In the genomic region with DNA sequence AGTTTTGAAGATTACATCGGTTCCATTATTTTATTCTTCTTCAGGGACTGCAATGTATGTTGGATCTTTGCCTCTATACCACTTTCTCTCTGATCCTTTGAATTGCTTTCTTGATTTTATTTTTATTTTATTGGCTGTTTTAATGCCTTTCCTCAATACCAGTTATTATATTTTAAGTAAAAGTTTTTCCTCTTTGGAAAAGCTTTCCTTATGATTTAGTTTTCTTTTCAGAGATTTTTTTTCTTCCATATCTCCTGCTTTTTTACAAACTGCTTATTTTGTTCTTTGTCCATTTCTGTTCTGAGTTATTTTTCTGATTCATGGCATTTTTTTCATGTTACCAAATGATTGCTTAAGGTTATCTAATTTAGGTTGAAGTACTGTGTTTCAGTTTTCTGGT, we compare ENCODE assay signal across 9 cellular contexts. TPM values are rescaled to one million over a fixed set of nuclear protein-coding genes. Genes with fewer than 3 reads are reported as not detected.
DNase-seq lines count a peak whose midpoint lies in the region; ATAC-seq and TF ChIP-seq lines count a peak whose summit lies in the region.
"Had no signal": no experiment of that assay in that cellular context is flagged by ENCODE, and none has a peak within 500 bp of the region (broad histone marks: within the 10 kb centered on the region; RNA-seq: fewer than 3 reads in every experiment).

No MANE protein-coding gene starts in this region.

- H3K9me3 ChIP-seq in spleen = no peaks in the 10 kb centered on the region

- 89 to 97% (median 92%) methylated on average over 1 of the region's 1 CpG for WGBS in spleen, 5 donors

- no peaks in the 10 kb centered on the region for H3K27me3 ChIP-seq in spleen (replicated peaks in 1 of 7)
- H3K27me3 ChIP-seq: foreskin keratinocyte had no signal

- TF ChIP-seq CTCF in spleen (IDR thresholded peaks at IDR 0.05 in 8 of 11, conservative IDR thresholded peaks at IDR 0.05 in 3 of 11) = no peak

- peak overlapping the region in 7 of 8 donors; percentile 90 to 96 (median 92) for H3K27ac ChIP-seq in spleen
- H3K27ac ChIP-seq: foreskin keratinocyte had no signal

- intact Hi-C loops in spleen (cut with DNase I; ENCODE audit: low total_unique reads) = loop anchor here (10.0 kb wide), 1 partner anchor 337 kb away; no protein-coding TSS in a partner anchor

- H3K36me3 ChIP-seq in spleen = peaks cover 0 to 11% (median 2%) of the 10 kb centered on the region in 6 donors

- CTCF ChIA-PET in activated CD4-positive, alpha-beta memory T cell treated with anti-CD3 and anti-CD28 coated beads, Interleukin-2, amount 10 ng/mL, durations not matched to agents 7 days and 5 days (lab: Charles Lee) = interaction anchor here (1.0 to 2.3 kb wide), 12 partner anchors 8 to 353 kb away, joined by 3 to 14 read pairs (median 6); partner anchors contain the start of genes EIF4EBP3 and ZMAT2

- H3K27me3 Mint-ChIP-seq in T-helper 2 cell treated with Interferon-gamma antibody and Interleukin-4, amounts not matched to agents 5 μg/mL and 100 μg/mL, for 36 hours (ENCODE audit: low read depth) = peaks cover 7% of the 10 kb centered on the region
- H3K27me3 Mint-ChIP-seq in activated CD4-positive, alpha-beta memory T cell treated with anti-CD3 and anti-CD28 coated beads, Interleukin-2, amount 10 ng/mL, durations not matched to agents 7 days and 5 days = peaks cover 5% of the 10 kb centered on the region
- H3K27me3 Mint-ChIP-seq in immature natural killer cell (ENCODE audit: low read depth in 3 of 3) = peaks cover 11 to 18% (median 17%) of the 10 kb centered on the region in 3 donors

- H3K4me3 ChIP-seq in spleen = peak overlapping the region in 1 of 8 donors; percentile 52

- peak overlapping the region; percentile 98 for H3K4me3 Mint-ChIP-seq in T-helper 2 cell treated with Interferon-gamma antibody and Interleukin-4, amounts not matched to agents 5 μg/mL and 100 μg/mL, for 36 hours
- H3K4me3 Mint-ChIP-seq in activated CD4-positive, alpha-beta memory T cell treated with anti-CD3 and anti-CD28 coated beads, Interleukin-2, amount 10 ng/mL, durations not matched to agents 7 days and 5 days = peak overlapping the region; percentile 80
- peak overlapping the region; percentile 93 to 99 (median 97) for H3K4me3 Mint-ChIP-seq in immature natural killer cell

- peak overlapping the region; percentile 64 for H3K27ac Mint-ChIP-seq in T-helper 2 cell treated with Interferon-gamma antibody and Interleukin-4, amounts not matched to agents 5 μg/mL and 100 μg/mL, for 36 hours
- no peak overlapping the region for H3K27ac Mint-ChIP-seq in activated CD4-positive, alpha-beta memory T cell treated with anti-CD3 and anti-CD28 coated beads, Interleukin-2, amount 10 ng/mL, durations not matched to agents 7 days and 5 days
- H3K27ac Mint-ChIP-seq in immature natural killer cell = peak overlapping the region in 5 of 6 donors; percentile 38 to 100 (median 99)

- ATAC-seq in GM21528 (IDR thresholded peaks at IDR 0.05; ENCODE audit: low FRiP score, unreplicated experiment) = no peak

- no peak for DNase-seq in T-helper 2 cell treated with Interferon-gamma antibody and Interleukin-4, amounts not matched to agents 5 μg/mL and 100 μg/mL, for 36 hours (ENCODE audit: low spot score)
- DNase-seq in T-helper 2 cell (no peak), immature natural killer cell (no peak), spleen (no peak), putamen (ENCODE audit: low spot score) (no peak), NCI-H524 treated with DMSO at 0.1 percent for 48 hours (lab: John Stamatoyannopoulos, UW) (no peak)
- DNase-seq in activated CD4-positive, alpha-beta memory T cell treated with anti-CD3 and anti-CD28 coated beads, Interleukin-2, amount 10 ng/mL, durations not matched to agents 7 days and 5 days = no peak

- peaks cover 2% of the 10 kb centered on the region for H3K36me3 Mint-ChIP-seq in T-helper 2 cell treated with Interferon-gamma antibody and Interleukin-4, amounts not matched to agents 5 μg/mL and 100 μg/mL, for 36 hours (ENCODE audit: low read depth)
- H3K36me3 Mint-ChIP-seq in activated CD4-positive, alpha-beta memory T cell treated with anti-CD3 and anti-CD28 coated beads, Interleukin-2, amount 10 ng/mL, durations not matched to agents 7 days and 5 days (ENCODE audit: low read depth) = peaks cover 10% of the 10 kb centered on the region
- no peaks in the 10 kb centered on the region for H3K36me3 Mint-ChIP-seq in immature natural killer cell

- POLR2A ChIA-PET in activated CD4-positive, alpha-beta memory T cell treated with anti-CD3 and anti-CD28 coated beads, Interleukin-2, amount 10 ng/mL, durations not matched to agents 7 days and 5 days (lab: Charles Lee) = interaction anchor here (0.9 to 3.8 kb wide), 13 partner anchors 9 to 609 kb away, joined by 3 to 50 read pairs (median 8); partner anchors contain the start of genes ANKHD1, EIF4EBP3, HARS1 and HARS2

- no peak for TF ChIP-seq POLR2A in spleen (IDR thresholded peaks at IDR 0.05)

- H3K4me1 ChIP-seq in spleen = peaks cover 0 to 19% (median 11%) of the 10 kb centered on the region in 6 donors
- H3K4me1 ChIP-seq: foreskin keratinocyte had no signal

- H3K9me3 Mint-ChIP-seq in T-helper 2 cell treated with Interferon-gamma antibody and Interleukin-4, amounts not matched to agents 5 μg/mL and 100 μg/mL, for 36 hours = no peaks in the 10 kb centered on the region
- no peaks in the 10 kb centered on the region for H3K9me3 Mint-ChIP-seq in activated CD4-positive, alpha-beta memory T cell treated with anti-CD3 and anti-CD28 coated beads, Interleukin-2, amount 10 ng/mL, durations not matched to agents 7 days and 5 days
- H3K9me3 Mint-ChIP-seq in immature natural killer cell = peaks cover 0 to 3% (median 0%) of the 10 kb centered on the region in 6 donors

- peaks cover 20% of the 10 kb centered on the region for H3K4me1 Mint-ChIP-seq in T-helper 2 cell treated with Interferon-gamma antibody and Interleukin-4, amounts not matched to agents 5 μg/mL and 100 μg/mL, for 36 hours (ENCODE audit: low read depth)
- H3K4me1 Mint-ChIP-seq in activated CD4-positive, alpha-beta memory T cell treated with anti-CD3 and anti-CD28 coated beads, Interleukin-2, amount 10 ng/mL, durations not matched to agents 7 days and 5 days = peaks cover 23% of the 10 kb centered on the region
- H3K4me1 Mint-ChIP-seq in immature natural killer cell = peaks cover 25 to 29% of the 10 kb centered on the region in 2 donors

RNA-seq across cellular contexts. Expression of gene ZMAT2, which starts 11.5 kb away (rescaled TPM):
- total RNA-seq in activated CD4-positive, alpha-beta memory T cell treated with anti-CD3 and anti-CD28 coated beads, Interleukin-2, amount 10 ng/mL, durations not matched to agents 7 days and 5 days = 10 to 100 TPM; 52.0 to 52.7 TPM
- polyA plus RNA-seq in immature natural killer cell (10 to 100 TPM; 76.7 to 83.7 (median 78.3) TPM), spleen (10 to 100 TPM; 44.1 to 80.3 (median 57.8) TPM)
- 10 to 100 TPM; 34.4 to 52.3 (median 43.1) TPM for total RNA-seq in spleen

RNA-seq across cellular contexts. Expression of gene HARS2, which starts 20.5 kb away (rescaled TPM):
- 10 to 100 TPM; 30.6 to 34.7 TPM for total RNA-seq in activated CD4-positive, alpha-beta memory T cell treated with anti-CD3 and anti-CD28 coated beads, Interleukin-2, amount 10 ng/mL, durations not matched to agents 7 days and 5 days
- polyA plus RNA-seq in immature natural killer cell (10 to 100 TPM; 13.2 to 37.7 (median 27.0) TPM), spleen (10 to 100 TPM; 16.5 to 26.1 (median 24.1) TPM)
- 10 to 100 TPM; 30.2 to 40.8 (median 37.2) TPM for total RNA-seq in spleen

RNA-seq across cellular contexts. Expression of gene HARS1, which starts 20.6 kb away (rescaled TPM):
- 10 to 100 TPM; 66.0 to 70.2 TPM for total RNA-seq in activated CD4-positive, alpha-beta memory T cell treated with anti-CD3 and anti-CD28 coated beads, Interleukin-2, amount 10 ng/mL, durations not matched to agents 7 days and 5 days
- polyA plus RNA-seq in immature natural killer cell (10 to 100 TPM; 52.0 to 90.7 (median 79.5) TPM), spleen (10 to 100 TPM; 38.4 to 46.3 (median 45.5) TPM)
- 10 to 100 TPM; 41.9 to 53.9 (median 47.6) TPM for total RNA-seq in spleen

RNA-seq across cellular contexts. Expression of gene DND1, which starts 38.4 kb away (rescaled TPM):
- 1 to 10 TPM; 2.2 to 2.5 TPM for total RNA-seq in activated CD4-positive, alpha-beta memory T cell treated with anti-CD3 and anti-CD28 coated beads, Interleukin-2, amount 10 ng/mL, durations not matched to agents 7 days and 5 days
- not detected for polyA plus RNA-seq in immature natural killer cell
- 1 to 10 TPM; 1.2 to 2.8 (median 1.8) TPM for total RNA-seq in spleen
- polyA plus RNA-seq in spleen = 1 to 10 TPM; 2.2 to 4.7 (median 3.8) TPM

RNA-seq across cellular contexts. Expression of gene WDR55, which starts 47.1 kb away (rescaled TPM):
- total RNA-seq in activated CD4-positive, alpha-beta memory T cell treated with anti-CD3 and anti-CD28 coated beads, Interleukin-2, amount 10 ng/mL, durations not matched to agents 7 days and 5 days = 10 to 100 TPM; 35.0 to 35.2 TPM
- polyA plus RNA-seq in immature natural killer cell (10 to 100 TPM; 11.0 to 20.2 (median 13.6) TPM), spleen (10 to 100 TPM; 14.2 to 25.6 (median 21.6) TPM)
- total RNA-seq in spleen = 10 to 100 TPM; 23.0 to 30.8 (median 25.7) TPM
